Comparison of ENCODE assay signal across 17 cellular contexts in the genomic region with DNA sequence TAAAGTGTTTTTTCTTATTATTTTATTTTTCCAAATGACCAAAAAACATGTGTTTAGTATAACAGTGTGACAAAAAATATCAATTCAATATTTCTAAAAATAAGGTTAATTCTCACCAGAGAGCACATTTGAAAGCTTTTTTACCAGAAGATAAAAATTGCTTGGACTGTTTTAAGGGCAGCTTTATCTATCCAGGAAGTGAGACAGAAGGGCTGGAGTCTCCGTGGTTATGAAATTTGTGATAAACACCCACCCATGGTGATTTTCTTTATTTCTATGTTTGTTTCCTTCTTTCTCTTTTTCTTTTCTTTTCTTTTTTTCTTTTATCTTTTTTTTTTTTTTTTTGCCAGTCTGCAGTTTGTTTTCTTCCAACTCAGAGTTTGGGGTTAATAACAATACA.
DNase-seq lines count a peak whose midpoint lies in the region; ATAC-seq, FAIRE-seq and TF ChIP-seq lines count a peak whose summit lies in the region.
"Had no signal": no experiment of that assay in that cellular context is flagged by ENCODE, and none has a peak within 500 bp of the region (broad histone marks: within the 10 kb centered on the region; RNA-seq: fewer than 3 reads in every experiment).

No MANE protein-coding gene starts in this region.

- SMC1A ChIA-PET in GM12878 (lab: Charles Lee; ENCODE audit: uncharacterized antibody, unreplicated experiment), result interaction anchor here (0.6 to 12.5 kb wide), 58 partner anchors 8 to 880 kb away, joined by 3 to 256 read pairs (median 4); a partner anchor contains a TSS

- FAIRE-seq in GM12878 (lab: Jason Lieb, UNC) (no peak), small intestine (lab: Jason Lieb, UNC) (peak; percentile 36)

- no peaks in the 10 kb centered on the region for H4K20me1 ChIP-seq in GM12878 (ENCODE audit: control insufficient read depth, insufficient read depth)

- CTCF ChIA-PET in GM12878 (lab: Yijun Ruan, JAX), result interaction anchor here (0.7 to 10.6 kb wide), 44 partner anchors 11 to 460 kb away, joined by 3 to 225 read pairs (median 5); a partner anchor contains a TSS

- H3K4me1 ChIP-seq in GM12878 (ENCODE audit: control insufficient read depth, insufficient read depth, low read length), result peaks cover 28% of the 10 kb centered on the region; the same call in 1 of the 2 replicates
- H3K4me1 ChIP-seq in small intestine (ENCODE audit: control insufficient read depth in 2 of 2, insufficient read depth in 1 of 2, low read depth in 1 of 2, low read length in 1 of 2), result no peaks in the 10 kb centered on the region
- peaks cover 5% of the 10 kb centered on the region for H3K4me1 ChIP-seq in suprapubic skin
- H3K4me1 ChIP-seq in thyroid gland, result peaks cover 11 to 15% of the 10 kb centered on the region in 2 donors

- H3K9me3 ChIP-seq in GM12878 (replicated peaks; ENCODE audit: control insufficient read depth, insufficient read depth, low read length) (peaks cover 7% of the 10 kb centered on the region; the same call in 2 of the 3 replicates), small intestine (ENCODE audit: control insufficient read depth, low read depth) (no peaks in the 10 kb centered on the region), suprapubic skin (no peaks in the 10 kb centered on the region), thyroid gland (no peaks in the 10 kb centered on the region)
- H3K9me3 ChIP-seq: SK-N-SH had no signal

- TF ChIP-seq POLR2A in GM12878 (IDR thresholded peaks at IDR 0.05; ENCODE audit: low read depth, low read length), result no peak
- no peak for TF ChIP-seq POLR2A in suprapubic skin (IDR thresholded peaks at IDR 0.05)
- TF ChIP-seq POLR2A in thyroid gland (IDR thresholded peaks at IDR 0.05), result no peak

- H3K27ac ChIP-seq in GM12878 (ENCODE audit: control insufficient read depth, insufficient read depth) (peak overlapping the region; percentile 69; the same call in 1 of the 2 replicates), small intestine (ENCODE audit: low read depth in 1 of 2, low read length in 1 of 2) (no peak overlapping the region), suprapubic skin (no peak overlapping the region), thyroid gland (no peak overlapping the region)
- H3K27ac ChIP-seq: HL-60 had no signal

- RAD21 ChIA-PET in GM12878 (lab: Charles Lee; ENCODE audit: unreplicated experiment), result interaction anchor here (0.7 to 7.9 kb wide), 42 partner anchors 9 to 325 kb away, joined by 3 to 157 read pairs (median 5); a partner anchor contains a TSS

- no peak overlapping the region for H2AFZ ChIP-seq in GM12878 (ENCODE audit: control insufficient read depth, low read depth, low read length)

- in situ Hi-C loops in GM12878 (cut with MboI), result loop anchor here (5.0 kb wide), 2 partner anchors 191 to 286 kb away; no protein-coding TSS in a partner anchor

- no peak overlapping the region for H3K4me3 ChIP-seq in GM12878
- peak overlapping the region; percentile 27 for H3K4me3 ChIP-seq in fibroblast of pulmonary artery (replicated peaks; ENCODE audit: low read depth, low read length)
- no peak overlapping the region for H3K4me3 ChIP-seq in small intestine (ENCODE audit: low read depth in 1 of 2, low read length in 2 of 2)
- H3K4me3 ChIP-seq in suprapubic skin, result no peak overlapping the region
- no peak overlapping the region for H3K4me3 ChIP-seq in thyroid gland (replicated peaks in 1 of 3)

- peaks cover 3% of the 10 kb centered on the region for H3K79me2 ChIP-seq in GM12878 (ENCODE audit: control insufficient read depth, insufficient read depth, low read length)

- TF ChIP-seq EP300 in GM12878 (IDR thresholded peaks at IDR 0.05; ENCODE audit: borderline replicate concordance in 1 of 2, control insufficient read depth in 1 of 2, low read depth in 2 of 2, low read length in 2 of 2) (no peak), suprapubic skin (IDR thresholded peaks at IDR 0.05) (no peak)

- no peak overlapping the region for H3K4me2 ChIP-seq in GM12878 (ENCODE audit: control insufficient read depth, insufficient read depth)
- H3K4me2 ChIP-seq: SK-N-SH had no signal

- intact Hi-C loops in GM12878 (cut with micrococcal nuclease; ENCODE audit: unreplicated experiment) (loop anchor here (1.0 to 2.0 kb wide), 5 partner anchors 64 to 303 kb away; no protein-coding TSS in a partner anchor), thyroid gland (cut with DNase I) (loop anchor here (5.0 to 10.0 kb wide), 3 partner anchors 191 to 701 kb away; no protein-coding TSS in a partner anchor)

- H3K27me3 ChIP-seq in GM12878 (replicated peaks in 1 of 2; ENCODE audit: control insufficient read depth in 2 of 2, insufficient read depth in 2 of 2, low read length in 1 of 2) (no peaks in the 10 kb centered on the region), small intestine (ENCODE audit: control insufficient read depth in 2 of 2, insufficient read depth in 2 of 2, low read length in 2 of 2) (no peaks in the 10 kb centered on the region), suprapubic skin (no peaks in the 10 kb centered on the region), thyroid gland (no peaks in the 10 kb centered on the region)

- POLR2A ChIA-PET in GM12878 (lab: Charles Lee), result interaction anchor here (0.7 to 2.4 kb wide), 10 partner anchors 12 to 300 kb away, joined by 3 to 11 read pairs (median 6); a partner anchor contains a TSS

- H3K36me3 ChIP-seq in GM12878 (ENCODE audit: control insufficient read depth in 2 of 2, insufficient read depth in 2 of 2, low read length in 1 of 2) (peaks cover 0 to 14% of the 10 kb centered on the region in 2 experiments; a peak in 2 of 4 replicates), small intestine (ENCODE audit: control insufficient read depth in 2 of 2, insufficient read depth in 2 of 2, low read length in 2 of 2) (no peaks in the 10 kb centered on the region), suprapubic skin (no peaks in the 10 kb centered on the region), thyroid gland (no peaks in the 10 kb centered on the region)

- DNase-seq in OCI-M1 (lab: John Stamatoyannopoulos, UW) (peak; percentile 85), GM12878 (ENCODE audit: low read depth, low spot score) (no peak), fibroblast of pulmonary artery (ENCODE audit: low read depth) (peak; percentile 67), small intestine (no peak), NCI-H1694 (lab: John Stamatoyannopoulos, UW) (no peak), suprapubic skin (ENCODE audit: low spot score in 2 of 2) (no peak), thyroid gland (no peak)
- DNase-seq: C1 segment of cervical spinal cord; CD8-positive, alpha-beta memory T cell; DMS79; H7; NCI-H1092 treated with DMSO at 0.1 percent for 48 hours; NCI-H2081 treated with DMSO at 0.1 percent for 48 hours; NK-92 treated with Interleukin-12 subunit alpha and Interleukin-12 subunit beta, amount 100 ng/mL, for 24 hours; SHP77 treated with DMSO at 0.1 percent for 48 hours; SK-N-SH had no signal

- TF ChIP-seq CTCF in GM12878 (IDR thresholded peaks at IDR 0.05 in 2 of 3, conservative IDR thresholded peaks at IDR 0.05 in 1 of 3; ENCODE audit: control insufficient read depth in 2 of 3, extremely low read depth in 1 of 3, insufficient read depth in 1 of 3, low read depth in 3 of 3, low read length in 3 of 3), result no peak
- TF ChIP-seq CTCF in fibroblast of pulmonary artery (IDR thresholded peaks at IDR 0.05; ENCODE audit: low read length, missing control alignments), result no peak
- TF ChIP-seq CTCF in suprapubic skin (IDR thresholded peaks at IDR 0.05), result no peak
- no peak for TF ChIP-seq CTCF in thyroid gland (IDR thresholded peaks at IDR 0.05)

- WGBS in GM12878 (ENCODE audit: insufficient coverage, insufficient replicate concordance, low lambda C conversion rate, missing lambda C conversion rate), result 0% methylated on average over 1 of the region's 1 CpG
- WGBS in small intestine, 3 donors, result 11 to 24% (median 23%) methylated on average over 1 of the region's 1 CpG
- 59% methylated on average over 1 of the region's 1 CpG for WGBS in suprapubic skin
- 65 to 75% methylated on average over 1 of the region's 1 CpG for WGBS in thyroid gland, 2 donors

- ATAC-seq in GM12878, result no peak

- no peak for TF ChIP-seq RAD21 in GM12878 (IDR thresholded peaks at IDR 0.05; ENCODE audit: insufficient read depth, low read depth, low read length)

- 0 out of 2 replicates have a peak overlapping the region, but pooled peaks have one; percentile 8 for H3K9ac ChIP-seq in GM12878 (ENCODE audit: control insufficient read depth, insufficient read depth, low read length)
- H3K9ac ChIP-seq: SK-N-SH had no signal

- BruUV-seq in GM12878 (replicated peaks; lab: Mats Ljungman, UMichigan), result no TSS peak

TF ChIP-seq in GM12878, 131 proteins besides CTCF, POLR2A, EP300 and RAD21:
- TF ChIP-seq KLF5 (IDR thresholded peaks at IDR 0.05; ENCODE audit: partially characterized antibody) (no peak), YY1 (IDR thresholded peaks at IDR 0.05; ENCODE audit: low read depth, low read length) (no peak)
TF ChIP-seq in GM12878: peak in this region for 0.

Comparison
In these comparisons a context has a peak if more than half of its experiments do, and no peak if none do; other contexts are left out.
1. DNase-seq: peak in OCI-M1 (single experiment) and fibroblast of pulmonary artery (single experiment); none in GM12878 (single experiment), small intestine (single experiment), NCI-H1694 (single experiment), suprapubic skin (0 of 2) and thyroid gland (0 of 2).